Comparison of ENCODE assay signal across 18 cellular contexts in genomic region chr17:75407655-75408352, GRCh38. TPM values are rescaled to one million over a fixed set of nuclear protein-coding genes. Genes with fewer than 3 reads are reported as not detected.
DNase-seq lines count a peak whose midpoint lies in the region; ATAC-seq, FAIRE-seq and TF ChIP-seq lines count a peak whose summit lies in the region.
"Had no signal": no experiment of that assay in that cellular context is flagged by ENCODE, and none has a peak within 500 bp of the region (broad histone marks: within the 10 kb centered on the region; RNA-seq: fewer than 3 reads in every experiment).

No MANE protein-coding gene starts in this region.

- TF ChIP-seq POLR2A in K562 (conservative IDR thresholded peaks at IDR 0.05): no peak

- POLR2A ChIA-PET in K562 (lab: Yijun Ruan, JAX): interaction anchor here (1.5 to 1.9 kb wide), 2 partner anchors 14 to 15 kb away, joined by 4 to 5 read pairs; no protein-coding TSS in a partner anchor

- H2AFZ ChIP-seq in Loucy (ENCODE audit: low read length) (0 out of 2 replicates have a peak overlapping the region, but pooled peaks have one; percentile 32), K562 (ENCODE audit: low read depth, low read length) (no peak overlapping the region), osteoblast (ENCODE audit: low read length) (no peak overlapping the region)

- H3K4me1 Mint-ChIP-seq in neural crest cell (peaks cover 35% of the 10 kb centered on the region), nephron progenitor cell (peaks cover 34% of the 10 kb centered on the region)

- WGBS in K562 (ENCODE audit: insufficient coverage, low coverage, missing lambda C conversion rate): 76% methylated on average over 2 of the region's 2 CpGs

- H3K9ac ChIP-seq in Loucy (ENCODE audit: low read depth, low read length, poor library complexity, severe bottlenecking): no peak overlapping the region
- no peak overlapping the region for H3K9ac ChIP-seq in K562 (ENCODE audit: insufficient read depth in 1 of 2, low read depth in 2 of 2, low read length in 2 of 2)

- intact Hi-C loops in K562 (cut with micrococcal nuclease): no loop called here

- H3K9me3 Mint-ChIP-seq in neural crest cell (no peaks in the 10 kb centered on the region), nephron progenitor cell (no peaks in the 10 kb centered on the region)

- TF ChIP-seq EP300 in K562 (IDR thresholded peaks at IDR 0.05; ENCODE audit: low read length): no peak

- in situ Hi-C loops in K562 (cut with MboI): no loop called here

- H3K9me3 ChIP-seq in Loucy (ENCODE audit: insufficient read depth, low read depth, low read length): no peaks in the 10 kb centered on the region
- no peaks in the 10 kb centered on the region for H3K9me3 ChIP-seq in K562 (replicated peaks; ENCODE audit: control insufficient read depth, insufficient read depth, low read depth, low read length)
- no peaks in the 10 kb centered on the region for H3K9me3 ChIP-seq in osteoblast (ENCODE audit: low read depth, low read length)
- H3K9me3 ChIP-seq: Peyer's patch had no signal

- H3K79me2 ChIP-seq in Loucy (ENCODE audit: insufficient read depth, low read length) (peaks cover 27% of the 10 kb centered on the region), K562 (ENCODE audit: control insufficient read depth, insufficient read depth, low read length) (peaks cover 27% of the 10 kb centered on the region), osteoblast (ENCODE audit: insufficient read depth, low read length) (peaks cover 25% of the 10 kb centered on the region)

- H3K27me3 Mint-ChIP-seq in neural crest cell (ENCODE audit: low read depth) (peaks cover 41% of the 10 kb centered on the region), nephron progenitor cell (ENCODE audit: low read depth, poor library complexity) (peaks cover 51% of the 10 kb centered on the region)

- H4K20me1 ChIP-seq in Loucy (ENCODE audit: insufficient read depth, low read length, poor library complexity, severe bottlenecking) (peaks cover 21% of the 10 kb centered on the region), K562 (replicated peaks; ENCODE audit: control insufficient read depth, insufficient read depth, low read length) (no peaks in the 10 kb centered on the region; the same call in 1 of the 2 replicates), osteoblast (ENCODE audit: insufficient read depth, low read length) (peaks cover 18% of the 10 kb centered on the region)

- CTCF ChIA-PET in K562 (lab: Yijun Ruan, JAX; ENCODE audit: low intra/inter-chr PET ratio): no interaction called here

- H3K27ac Mint-ChIP-seq in neural crest cell (ENCODE audit: unreplicated experiment) (no peak overlapping the region), nephron progenitor cell (no peak overlapping the region)

- H3K4me3 ChIP-seq in Loucy (ENCODE audit: low read length, poor library complexity, severe bottlenecking) (no peak overlapping the region), K562 (no peak overlapping the region), osteoblast (ENCODE audit: insufficient read depth, low read length) (no peak overlapping the region)
- H3K4me3 ChIP-seq: Peyer's patch had no signal

- peaks cover 6% of the 10 kb centered on the region for H3K27me3 ChIP-seq in Loucy (ENCODE audit: insufficient read depth, low read length, poor library complexity, severe bottlenecking)
- no peaks in the 10 kb centered on the region; a peak in 1 of 5 replicates for H3K27me3 ChIP-seq in K562 (ENCODE audit: control insufficient read depth in 2 of 2, insufficient read depth in 2 of 2, low read length in 2 of 2)
- H3K27me3 ChIP-seq in osteoblast (ENCODE audit: insufficient read depth, low read length): peaks cover 7% of the 10 kb centered on the region
- H3K27me3 ChIP-seq: Peyer's patch had no signal

- H3K4me3 Mint-ChIP-seq in neural crest cell (peak overlapping the region; percentile 32), nephron progenitor cell (no peak overlapping the region)

- no peak overlapping the region for H3K27ac ChIP-seq in K562 (ENCODE audit: extremely low read depth, low read depth, low read length)
- H3K27ac ChIP-seq in osteoblast (ENCODE audit: low read depth, low read length): no peak overlapping the region
- H3K27ac ChIP-seq: 22Rv1, Peyer's patch had no signal

- FAIRE-seq in K562 (lab: Jason Lieb, UNC): no peak

- H3K4me1 ChIP-seq in Loucy (ENCODE audit: insufficient read depth, low read length, poor library complexity, severe bottlenecking) (peaks cover 24% of the 10 kb centered on the region), K562 (replicated peaks in 1 of 2; ENCODE audit: control insufficient read depth in 2 of 2, insufficient read depth in 2 of 2, low read length in 2 of 2) (peaks cover 11 to 12% of the 10 kb centered on the region in 2 experiments; a peak in 2 of 5 replicates), osteoblast (ENCODE audit: insufficient read depth, low read length) (peaks cover 14% of the 10 kb centered on the region)

- H3K36me3 ChIP-seq in Loucy (ENCODE audit: insufficient read depth, low read length) (no peaks in the 10 kb centered on the region), K562 (ENCODE audit: control insufficient read depth, insufficient read depth, low read length) (0 out of 3 replicates have a peak, but pooled peaks cover 3% of the 10 kb centered on the region), osteoblast (ENCODE audit: insufficient read depth, low read length) (no peaks in the 10 kb centered on the region)
- H3K36me3 ChIP-seq: Peyer's patch had no signal

- H3K36me3 Mint-ChIP-seq in neural crest cell (ENCODE audit: low read depth) (no peaks in the 10 kb centered on the region), nephron progenitor cell (ENCODE audit: low read depth) (no peaks in the 10 kb centered on the region)

- ATAC-seq in K562: no peak

- DNase-seq in DMS53 (lab: John Stamatoyannopoulos, UW) (peak; percentile 12), DMS53 treated with DMSO at 0.1 percent for 48 hours (lab: John Stamatoyannopoulos, UW; ENCODE audit: unreplicated experiment) (no peak), K562 (ENCODE audit: extremely low read depth in 1 of 4, low spot score in 3 of 4) (no peak), neural crest cell (ENCODE audit: low read depth, low spot score) (no peak), nephron progenitor cell (no peak), NCI-H2107 (lab: John Stamatoyannopoulos, UW) (no peak), osteoblast (ENCODE audit: insufficient read length, low spot score, missing footprints) (no peak)
- DNase-seq: AML-193, Calu3, GOT3, NCI-H1105, NCI-H2081, NCI-H226, NCI-H524, NCI-H82 had no signal

- H3F3A ChIP-seq in Loucy (ENCODE audit: low read depth): peaks cover 5% of the 10 kb centered on the region; the same call in 1 of the 2 replicates

- H3K9me2 ChIP-seq in Loucy (replicated peaks; ENCODE audit: low read depth, low read length): no peaks in the 10 kb centered on the region

- no peak for TF ChIP-seq RAD21 in K562 (CRISPR knock-in tag; conservative IDR thresholded peaks at IDR 0.05 in 1 of 2, IDR thresholded peaks at IDR 0.05 in 1 of 2)

- BruUV-seq in K562 (replicated peaks; lab: Mats Ljungman, UMichigan): no TSS peak

- H3K4me2 ChIP-seq in Loucy (ENCODE audit: low read depth, low read length, poor library complexity, severe bottlenecking): no peak overlapping the region
- no peak overlapping the region for H3K4me2 ChIP-seq in K562 (ENCODE audit: insufficient read depth, low read length)
- H3K4me2 ChIP-seq in osteoblast (ENCODE audit: insufficient read depth, low read length): no peak overlapping the region

- TF ChIP-seq CTCF in Loucy (conservative IDR thresholded peaks at IDR 0.05; ENCODE audit: low read length) (no peak; the same call in 1 of the 2 replicates), K562 (IDR thresholded peaks at IDR 0.05 in 2 of 3, conservative IDR thresholded peaks at IDR 0.05 in 1 of 3; ENCODE audit: insufficient read depth in 2 of 3, low read depth in 1 of 3, low read length in 3 of 3) (no peak), neural crest cell (conservative IDR thresholded peaks at IDR 0.05) (no peak), nephron progenitor cell (IDR thresholded peaks at IDR 0.05) (no peak), osteoblast (IDR thresholded peaks at IDR 0.05; ENCODE audit: extremely low read depth, low read depth, low read length) (no peak)

- H3K9me1 ChIP-seq in K562 (ENCODE audit: control insufficient read depth, insufficient read depth, low read length): no peaks in the 10 kb centered on the region

RNA-seq across cellular contexts. Expression of gene GRB2, which starts 2.3 kb away (rescaled TPM):
- total RNA-seq in K562 (2011; cell fraction: chromatin; rRNA removed; ENCODE audit: low replicate concordance): 67.9 and 104 TPM in 2 replicates
- 72.2 and 76.5 TPM in 2 replicates for total RNA-seq in K562 (2011; cell fraction: nucleolus; rRNA removed)
- total RNA-seq in K562 (2011; cell fraction: nucleoplasm; rRNA removed): 69.3 and 101 TPM in 2 replicates
- total RNA-seq in K562 (2014; rRNA removed) (107 and 125 TPM in 2 replicates), K562 (2014; rRNA removed; fragmentation: Illumina TruSeq; extraction: Trizol) (65.3 and 79.9 TPM in 2 replicates), K562 (2015; rRNA removed; fragmentation: Illumina TruSeq; extraction: Trizol) (70.5 and 74.3 TPM in 2 replicates), K562 (2021) (113 and 115 TPM in 2 replicates), neural crest cell (69.3 and 79.4 TPM in 2 replicates), osteoblast (68.8 and 69.0 TPM in 2 replicates)
- polyA plus RNA-seq in K562 (2011; rRNA removed) (66.8 and 136 TPM in 2 replicates), K562 (2014; fragmentation: Illumina TruSeq; extraction: Trizol) (83.5 and 84.8 TPM in 2 replicates), K562 (2014; fragmentation: Nextera tagmentation; extraction: Ambion mirVana) (10 to 100 TPM; 57.2 to 69.1 TPM), K562 (2014; rRNA removed) (85.2 and 95.1 TPM in 2 replicates)
- 92.1 and 93.8 TPM in 2 replicates for polyA plus RNA-seq in K562 (2011; cell fraction: cytosol; rRNA removed)
- polyA plus RNA-seq in K562 (2011; cell fraction: nucleus; rRNA removed): 20.1 and 22.1 TPM in 2 replicates
- 69.8 and 89.1 TPM in 2 replicates for polyA plus RNA-seq in K562 (2012)
- 32.5 and 47.6 TPM in 2 replicates for polyA minus RNA-seq in K562 (2011; rRNA and poly(A)+ RNA removed)
- 20.9 and 32.6 TPM in 2 replicates for polyA minus RNA-seq in K562 (2011; cell fraction: cytosol; rRNA and poly(A)+ RNA removed)
- 18.7 and 28.4 TPM in 2 replicates for polyA minus RNA-seq in K562 (2011; cell fraction: nucleus; rRNA and poly(A)+ RNA removed)

RNA-seq across cellular contexts. Expression of gene TMEM94, which starts 48.6 kb away (rescaled TPM):
- 116 and 363 TPM in 2 replicates for total RNA-seq in K562 (2011; cell fraction: chromatin; rRNA removed; ENCODE audit: low replicate concordance)
- 190 and 220 TPM in 2 replicates for total RNA-seq in K562 (2011; cell fraction: nucleolus; rRNA removed)
- 137 and 149 TPM in 2 replicates for total RNA-seq in K562 (2011; cell fraction: nucleoplasm; rRNA removed)
- total RNA-seq in K562 (2014; rRNA removed) (13.5 and 20.4 TPM in 2 replicates), K562 (2014; rRNA removed; fragmentation: Illumina TruSeq; extraction: Trizol) (6.5 and 10.0 TPM in 2 replicates), K562 (2015; rRNA removed; fragmentation: Illumina TruSeq; extraction: Trizol) (14.4 and 17.2 TPM in 2 replicates), K562 (2021) (32.8 and 42.1 TPM in 2 replicates), neural crest cell (117 and 131 TPM in 2 replicates), osteoblast (33.3 and 38.0 TPM in 2 replicates)
- polyA plus RNA-seq in K562 (2011; rRNA removed) (15.7 and 53.7 TPM in 2 replicates), K562 (2014; fragmentation: Illumina TruSeq; extraction: Trizol) (48.1 and 55.6 TPM in 2 replicates), K562 (2014; fragmentation: Nextera tagmentation; extraction: Ambion mirVana) (1 to 10 TPM in 1 of 2 experiments, under 1 TPM in 1; 0.35 to 1.6 TPM), K562 (2014; rRNA removed) (26.1 and 31.4 TPM in 2 replicates)
- polyA plus RNA-seq in K562 (2011; cell fraction: cytosol; rRNA removed): 33.2 and 34.4 TPM in 2 replicates
- 322 and 398 TPM in 2 replicates for polyA plus RNA-seq in K562 (2011; cell fraction: nucleus; rRNA removed)
- 42.5 and 69.5 TPM in 2 replicates for polyA plus RNA-seq in K562 (2012)
- 11.4 and 20.1 TPM in 2 replicates for polyA minus RNA-seq in K562 (2011; rRNA and poly(A)+ RNA removed)
- polyA minus RNA-seq in K562 (2011; cell fraction: cytosol; rRNA and poly(A)+ RNA removed): 28.0 and 36.5 TPM in 2 replicates
- polyA minus RNA-seq in K562 (2011; cell fraction: nucleus; rRNA and poly(A)+ RNA removed): 74.6 and 97.4 TPM in 2 replicates
